ENCODE assay signal across 23 cellular contexts in genomic region chr1:211472724-211473123, GRCh38. TPM values are rescaled to one million over a fixed set of nuclear protein-coding genes. Genes with fewer than 3 reads are reported as not detected.
"Had no signal": no experiment of that assay in that cellular context is flagged by ENCODE, and none has a peak within 500 bp of the region (broad histone marks: within the 10 kb centered on the region; RNA-seq: fewer than 3 reads in every experiment).

No MANE protein-coding gene starts in this region.

- H3K27ac Mint-ChIP-seq: activated B cell treated with CpG ODN at 0.5 μM for 24 hours; activated CD8-positive, alpha-beta T cell treated with anti-CD3 and anti-CD28 coated beads for 36 hours; activated naive CD8-positive, alpha-beta T cell treated with anti-CD3 and anti-CD28 coated beads for 36 hours; activated T-helper 17 cell treated with anti-CD3 and anti-CD28 coated beads, Interleukin-2, amount 50 U/mL, for 72 hours; progenitor cell of endocrine pancreas had no signal

- H3K27me3 Mint-ChIP-seq: activated T-helper 17 cell treated with anti-CD3 and anti-CD28 coated beads, Interleukin-2, amount 50 U/mL, for 72 hours had no signal

- H3K36me3 ChIP-seq: colonic mucosa, gastroesophageal sphincter, heart left ventricle, left ventricle myocardium inferior, thyroid gland had no signal

- H3K27me3 ChIP-seq: colonic mucosa, gastroesophageal sphincter, heart left ventricle, thyroid gland had no signal

- H3K9me3 Mint-ChIP-seq: activated B cell treated with CpG ODN at 0.5 μM for 24 hours; activated CD8-positive, alpha-beta T cell treated with anti-CD3 and anti-CD28 coated beads for 36 hours; activated naive CD8-positive, alpha-beta T cell treated with anti-CD3 and anti-CD28 coated beads for 36 hours; activated T-helper 17 cell treated with anti-CD3 and anti-CD28 coated beads, Interleukin-2, amount 50 U/mL, for 72 hours; neural crest cell had no signal

- H3K4me3 Mint-ChIP-seq: activated B cell treated with CpG ODN at 0.5 μM for 24 hours; activated CD8-positive, alpha-beta T cell treated with anti-CD3 and anti-CD28 coated beads for 36 hours; activated naive CD8-positive, alpha-beta T cell treated with anti-CD3 and anti-CD28 coated beads for 36 hours; activated T-helper 17 cell treated with anti-CD3 and anti-CD28 coated beads, Interleukin-2, amount 50 U/mL, for 72 hours; neural crest cell had no signal

- H3K36me3 Mint-ChIP-seq: activated naive CD8-positive, alpha-beta T cell treated with anti-CD3 and anti-CD28 coated beads for 36 hours had no signal

- H3K4me3 ChIP-seq: colonic mucosa, gastroesophageal sphincter, heart left ventricle, left ventricle myocardium inferior, thyroid gland had no signal

- H3K4me1 Mint-ChIP-seq: activated naive CD8-positive, alpha-beta T cell treated with anti-CD3 and anti-CD28 coated beads for 36 hours; activated T-helper 17 cell treated with anti-CD3 and anti-CD28 coated beads, Interleukin-2, amount 50 U/mL, for 72 hours had no signal

- DNase-seq: activated B cell treated with CpG ODN at 0.5 μM for 24 hours; activated CD4-positive, alpha-beta T cell treated with anti-CD3 and anti-CD28 coated beads for 48 hours; activated CD8-positive, alpha-beta T cell treated with anti-CD3 and anti-CD28 coated beads for 36 hours; activated naive CD4-positive, alpha-beta T cell; activated naive CD8-positive, alpha-beta T cell treated with anti-CD3 and anti-CD28 coated beads for 36 hours; activated T-cell treated with anti-CD3 and anti-CD28 coated beads, Interleukin-2, amount 50 U/mL, for 1 hour; amygdala; central memory CD4-positive, alpha-beta T cell; colonic mucosa; heart left ventricle; left ventricle myocardium inferior; stimulated activated CD4-positive, alpha-beta T cell treated with anti-CD3 and anti-CD28 coated beads, Interleukin-12 subunit alpha, Interleukin-12 subunit beta, amount 100 ng/mL, for 4 hours; stimulated activated CD4-positive, alpha-beta T cell treated with anti-CD3 and anti-CD28 coated beads, Interleukin-1b, Interleukin-23, amount 100 ng/mL, for 48 hours; stimulated activated CD8-positive, alpha-beta memory T cell treated with anti-CD3 and anti-CD28 coated beads, Interleukin-4, amount 100 ng/mL, for 48 hours; stimulated activated naive CD4-positive, alpha-beta T cell; T-helper 2 cell; thyroid gland had no signal

RNA-seq across cellular contexts. Expression of gene RD3, which starts 19.2 kb away (rescaled TPM):
- total RNA-seq: activated B cell treated with CpG ODN at 0.5 μM for 24 hours; activated CD8-positive, alpha-beta T cell treated with anti-CD3 and anti-CD28 coated beads for 36 hours; activated naive CD8-positive, alpha-beta T cell treated with anti-CD3 and anti-CD28 coated beads for 36 hours; activated T-helper 17 cell treated with anti-CD3 and anti-CD28 coated beads, Interleukin-2, amount 50 U/mL, for 72 hours; heart left ventricle; kidney epithelial cell; left ventricle myocardium inferior; progenitor cell of endocrine pancreas; thyroid gland; urinary bladder had no signal
